ENCODE assay signal across 8 cellular contexts in the genomic region with DNA sequence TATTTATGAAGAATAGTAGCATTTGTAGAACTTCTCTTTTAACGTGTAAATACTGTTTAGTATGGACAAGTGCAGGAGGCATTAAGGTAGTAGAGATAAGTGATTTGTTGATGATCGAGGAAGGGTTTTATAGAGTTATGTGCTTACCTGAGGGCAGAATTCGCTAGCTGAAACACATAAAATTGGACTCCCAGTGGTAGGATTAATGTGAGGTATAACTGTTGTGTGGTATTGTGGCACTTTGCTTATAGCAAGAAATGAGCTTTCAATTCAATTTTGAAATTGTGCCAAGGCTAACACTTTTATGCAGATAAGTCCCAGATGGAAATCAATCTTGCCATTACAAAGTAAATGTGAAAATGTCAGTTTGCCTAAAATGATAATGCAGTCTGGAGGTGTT. TPM values are rescaled to one million over a fixed set of nuclear protein-coding genes. Genes with fewer than 3 reads are reported as not detected.
A peak's percentile ranks its signal among the peaks of the same experiment; 100 is the strongest.
DNase-seq lines count a peak whose midpoint lies in the region; ATAC-seq and TF ChIP-seq lines count a peak whose summit lies in the region.

No MANE protein-coding gene starts in this region.

- DNase-seq in heart left ventricle (no peak), left cardiac atrium (no peak), lower leg skin (ENCODE audit: low spot score in 2 of 2) (no peak), upper lobe of right lung (no peak), hippocampal formation (lab: John Stamatoyannopoulos, UW) (no peak), NCI-H1105 treated with DMSO at 0.1 percent for 48 hours (lab: John Stamatoyannopoulos, UW) (no peak)
- no peak for DNase-seq in activated naive CD8-positive, alpha-beta T cell treated with anti-CD3 and anti-CD28 coated beads, Interleukin-2, amount 50 U/mL, for 24 hours

- H3K27ac Mint-ChIP-seq in activated naive CD8-positive, alpha-beta T cell treated with anti-CD3 and anti-CD28 coated beads, Interleukin-2, amount 50 U/mL, for 24 hours: peak overlapping the region; percentile 81

- H3K4me3 Mint-ChIP-seq in activated naive CD8-positive, alpha-beta T cell treated with anti-CD3 and anti-CD28 coated beads, Interleukin-2, amount 50 U/mL, for 24 hours: peak overlapping the region; percentile 96

- H3K4me1 Mint-ChIP-seq in activated naive CD8-positive, alpha-beta T cell treated with anti-CD3 and anti-CD28 coated beads, Interleukin-2, amount 50 U/mL, for 24 hours: peaks cover 55% of the 10 kb centered on the region

- intact Hi-C loops in heart left ventricle (cut with DNase I): loop anchor here in 6 of 10 donors (5.0 to 10.0 kb wide), 7 partner anchors 211 to 528 kb away; a partner anchor contains a TSS
- intact Hi-C loops in left cardiac atrium (cut with DNase I): no loop called here
- intact Hi-C loops in lower leg skin (cut with DNase I; ENCODE audit: low total_unique reads): no loop called here
- intact Hi-C loops in upper lobe of right lung (cut with DNase I): no loop called here

- H3K36me3 ChIP-seq in heart left ventricle: peaks cover 0 to 3% (median 0%) of the 10 kb centered on the region in 9 donors
- no peaks in the 10 kb centered on the region for H3K36me3 ChIP-seq in upper lobe of right lung

- TF ChIP-seq CTCF in heart left ventricle (IDR thresholded peaks at IDR 0.05) (no peak), lower leg skin (IDR thresholded peaks at IDR 0.05) (no peak), upper lobe of right lung (IDR thresholded peaks at IDR 0.05) (no peak)

- no peaks in the 10 kb centered on the region for H3K9me3 Mint-ChIP-seq in activated naive CD8-positive, alpha-beta T cell treated with anti-CD3 and anti-CD28 coated beads, Interleukin-2, amount 50 U/mL, for 24 hours

- H3K27me3 ChIP-seq in heart left ventricle (no peaks in the 10 kb centered on the region), upper lobe of right lung (no peaks in the 10 kb centered on the region)

- H3K36me3 Mint-ChIP-seq in activated naive CD8-positive, alpha-beta T cell treated with anti-CD3 and anti-CD28 coated beads, Interleukin-2, amount 50 U/mL, for 24 hours (ENCODE audit: low read depth): peaks cover 3% of the 10 kb centered on the region

- no peaks in the 10 kb centered on the region for H3K9me3 ChIP-seq in heart left ventricle
- no peaks in the 10 kb centered on the region for H3K9me3 ChIP-seq in upper lobe of right lung

- no peaks in the 10 kb centered on the region for H3K27me3 Mint-ChIP-seq in activated naive CD8-positive, alpha-beta T cell treated with anti-CD3 and anti-CD28 coated beads, Interleukin-2, amount 50 U/mL, for 24 hours

- peak overlapping the region; percentile 73 to 97 (median 86) for H3K4me3 ChIP-seq in heart left ventricle
- H3K4me3 ChIP-seq in lower leg skin (ENCODE audit: low read depth, poor library complexity, severe bottlenecking): peak overlapping the region; percentile 88
- peak overlapping the region; percentile 94 for H3K4me3 ChIP-seq in upper lobe of right lung

- peak overlapping the region; percentile 88 to 98 (median 96) for H3K27ac ChIP-seq in heart left ventricle
- peak overlapping the region; percentile 89 for H3K27ac ChIP-seq in upper lobe of right lung

- ATAC-seq in heart left ventricle (no peak), left cardiac atrium (no peak), upper lobe of right lung (no peak), GM18498 (IDR thresholded peaks at IDR 0.05; ENCODE audit: unreplicated experiment) (no peak)
- no peak for ATAC-seq in activated naive CD8-positive, alpha-beta T cell treated with anti-CD3 and anti-CD28 coated beads, Interleukin-2, amount 50 U/mL, for 24 hours

- TF ChIP-seq POLR2A in heart left ventricle (IDR thresholded peaks at IDR 0.05) (no peak), lower leg skin (IDR thresholded peaks at IDR 0.05) (no peak)

- H3K4me1 ChIP-seq in heart left ventricle (peaks cover 0 to 71% (median 59%) of the 10 kb centered on the region in 12 donors), upper lobe of right lung (peaks cover 51% of the 10 kb centered on the region)

- WGBS in heart left ventricle, 4 donors: 15 to 23% (median 21%) methylated on average over 3 of the region's 3 CpGs
- 5 to 9% methylated on average over 3 of the region's 3 CpGs for WGBS in lower leg skin, 2 donors

RNA-seq across cellular contexts. Expression of a gene that starts 1.2 kb away (rescaled TPM):
- total RNA-seq in heart left ventricle (10 to 100 TPM; 20.3 to 56.4 (median 46.6) TPM), left cardiac atrium (10 to 100 TPM; 64.3 to 76.8 TPM), lower leg skin (100 to 1,000 TPM in 1 of 4 donors, 10 to 100 TPM in 3; 53.3 to 198 (median 72.8) TPM), upper lobe of right lung (70.4 TPM)
- 10 to 100 TPM; 40.8 to 42.1 TPM for polyA plus RNA-seq in heart left ventricle

RNA-seq across cellular contexts. Expression of a gene that starts 1.6 kb away (rescaled TPM):
- 10 to 100 TPM; 15.3 to 29.2 (median 20.8) TPM for total RNA-seq in heart left ventricle
- polyA plus RNA-seq in heart left ventricle: 10 to 100 TPM; 23.0 to 31.3 TPM
- 10 to 100 TPM; 26.4 to 31.8 TPM for total RNA-seq in left cardiac atrium
- 10 to 100 TPM; 29.7 to 52.7 (median 34.8) TPM for total RNA-seq in lower leg skin
- total RNA-seq in upper lobe of right lung: 36.5 TPM

RNA-seq across cellular contexts. Expression of a gene that starts 26.5 kb away (rescaled TPM):
- total RNA-seq in heart left ventricle: 10 to 100 TPM in 3 of 9 donors, 1 to 10 TPM in 6; 2.7 to 37.2 (median 5.2) TPM
- polyA plus RNA-seq in heart left ventricle: 1 to 10 TPM; 4.8 to 6.4 TPM
- total RNA-seq in left cardiac atrium: 10 to 100 TPM; 12.9 to 41.4 TPM
- total RNA-seq in lower leg skin: 10 to 100 TPM in 2 of 4 donors, 1 to 10 TPM in 2; 3.5 to 17.9 (median 8.9) TPM
- total RNA-seq in upper lobe of right lung: 20.1 TPM

Comparison
In these comparisons a context has a peak if more than half of its experiments do, and no peak if none do; other contexts are left out.
1. intact Hi-C loops: an anchor here in heart left ventricle (5.0 to 10.0 kb wide); none called in left cardiac atrium, lower leg skin and upper lobe of right lung.